Comparison of ENCODE assay signal across 16 cellular contexts in the genomic region with DNA sequence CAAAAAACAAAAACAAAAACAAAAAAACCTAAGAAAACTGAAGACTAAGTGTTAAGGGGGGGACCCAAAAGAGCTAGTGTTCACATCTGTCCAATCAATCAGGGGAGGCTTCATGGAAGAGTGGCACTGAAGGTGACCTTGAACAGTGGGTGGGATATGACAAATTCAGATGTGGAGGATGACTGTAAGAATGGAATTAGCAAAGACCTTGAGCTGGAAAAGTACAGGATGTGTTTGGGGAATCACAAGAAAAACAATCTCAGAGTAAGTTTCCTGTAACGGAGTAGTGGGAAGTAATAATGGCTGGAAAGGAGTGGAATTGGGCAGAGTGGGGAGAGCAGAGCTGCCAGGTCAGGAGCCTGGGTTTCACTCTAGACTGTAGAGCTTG. TPM values are rescaled to one million over a fixed set of nuclear protein-coding genes. Genes with fewer than 3 reads are reported as not detected.
DNase-seq lines count a peak whose midpoint lies in the region; ATAC-seq and TF ChIP-seq lines count a peak whose summit lies in the region.
"Had no signal": no experiment of that assay in that cellular context is flagged by ENCODE, and none has a peak within 500 bp of the region (broad histone marks: within the 10 kb centered on the region; RNA-seq: fewer than 3 reads in every experiment).

No MANE protein-coding gene starts in this region.

- H3K27ac ChIP-seq in skeletal muscle tissue (ENCODE audit: low read depth, low read length) (peak overlapping the region; percentile 28), upper lobe of left lung (peak overlapping the region in 2 of 4 donors; percentile 23 to 48)

- H3K9me3 ChIP-seq in T-helper 17 cell (ENCODE audit: control insufficient read depth, low read length, poor library complexity, severe bottlenecking) (no peaks in the 10 kb centered on the region), skeletal muscle tissue (ENCODE audit: control insufficient read depth in 3 of 3, low read length in 3 of 3) (no peaks in the 10 kb centered on the region), upper lobe of left lung (no peaks in the 10 kb centered on the region)

- H3K4me1 Mint-ChIP-seq in HFFc6 (ENCODE audit: low read depth) (peaks cover 64% of the 10 kb centered on the region), T-helper 17 cell (peaks cover 34% of the 10 kb centered on the region)

- ATAC-seq in T-helper 17 cell = no peak
- no peak for ATAC-seq in upper lobe of left lung (ENCODE audit: low FRiP score in 2 of 2)
- ATAC-seq: esophagus mucosa had no signal

- no peak for TF ChIP-seq POLR2A in upper lobe of left lung (IDR thresholded peaks at IDR 0.05)

- H3K27me3 Mint-ChIP-seq in HFFc6 (ENCODE audit: insufficient read depth) = peaks cover 5% of the 10 kb centered on the region
- H3K27me3 Mint-ChIP-seq in T-helper 17 cell = no peaks in the 10 kb centered on the region
- H3K27me3 Mint-ChIP-seq: CD4-positive, alpha-beta T cell had no signal

- TF ChIP-seq CTCF in HFFc6 (IDR thresholded peaks at IDR 0.05) (no peak), foreskin fibroblast (IDR thresholded peaks at IDR 0.05; ENCODE audit: low read depth, low read length) (no peak), upper lobe of left lung (IDR thresholded peaks at IDR 0.05) (no peak)

- no peaks in the 10 kb centered on the region for H3K9me3 Mint-ChIP-seq in HFFc6
- H3K9me3 Mint-ChIP-seq: CD4-positive, alpha-beta T cell had no signal

- H3K4me1 ChIP-seq in skeletal muscle tissue (ENCODE audit: control insufficient read depth in 3 of 3, insufficient read depth in 3 of 3, low read length in 3 of 3) (peaks cover 21 to 29% (median 22%) of the 10 kb centered on the region in 3 donors), upper lobe of left lung (peaks cover 35 to 49% (median 41%) of the 10 kb centered on the region in 4 donors)

- H3K4me3 ChIP-seq in foreskin fibroblast (ENCODE audit: low read depth in 1 of 2, low read length in 2 of 2) = no peak overlapping the region
- no peak overlapping the region for H3K4me3 ChIP-seq in skeletal muscle tissue (ENCODE audit: low read length in 3 of 3)
- H3K4me3 ChIP-seq in upper lobe of left lung = no peak overlapping the region

- no peaks in the 10 kb centered on the region for H3K27me3 ChIP-seq in skeletal muscle tissue (ENCODE audit: control insufficient read depth in 3 of 3, insufficient read depth in 3 of 3, low read length in 3 of 3)
- no peaks in the 10 kb centered on the region for H3K27me3 ChIP-seq in upper lobe of left lung

- H3K9ac ChIP-seq in skeletal muscle tissue (ENCODE audit: low read depth in 1 of 3, low read length in 3 of 3) = no peak overlapping the region

- H3K36me3 Mint-ChIP-seq in HFFc6 (ENCODE audit: low read depth) (peaks cover 12% of the 10 kb centered on the region), T-helper 17 cell (ENCODE audit: low read depth) (no peaks in the 10 kb centered on the region)

- H3K4me3 Mint-ChIP-seq in HFFc6 (no peak overlapping the region), T-helper 17 cell (no peak overlapping the region)
- H3K4me3 Mint-ChIP-seq: CD4-positive, alpha-beta T cell had no signal

- peak overlapping the region; percentile 87 for H3K27ac Mint-ChIP-seq in HFFc6
- H3K27ac Mint-ChIP-seq in T-helper 17 cell = peak overlapping the region; percentile 60
- H3K27ac Mint-ChIP-seq: CD4-positive, alpha-beta T cell had no signal

- no peak for TF ChIP-seq EP300 in upper lobe of left lung (IDR thresholded peaks at IDR 0.05)

- DNase-seq in HFFc6 (no peak), T-helper 17 cell (no peak), foreskin fibroblast (peak; percentile 24 to 39), SW 1271 (lab: John Stamatoyannopoulos, UW) (no peak), NCI-H69 (lab: John Stamatoyannopoulos, UW) (no peak), upper lobe of left lung (no peak)
- no peak for DNase-seq in stimulated activated CD4-positive, alpha-beta T cell treated with anti-CD3 and anti-CD28 coated beads, Interleukin-15, amount 100 ng/mL, for 24 hours
- DNase-seq: activated gamma-delta T cell treated with Interleukin-2 at 50 U/mL for 16 hours; CD4-positive, alpha-beta T cell; NCI-H1048; NCI-H345; retina; substantia nigra; T-helper 2 cell had no signal

- WGBS in upper lobe of left lung, 2 donors = 61 to 82% methylated on average over 1 of the region's 1 CpG

- H3K36me3 ChIP-seq in skeletal muscle tissue (ENCODE audit: control insufficient read depth in 3 of 3, insufficient read depth in 3 of 3, low read length in 3 of 3) (peaks cover 0 to under 1% (median 0%) of the 10 kb centered on the region in 3 donors), upper lobe of left lung (no peaks in the 10 kb centered on the region)

RNA-seq across cellular contexts. Expression of a gene that starts 2.9 kb away (rescaled TPM):
- total RNA-seq in HFFc6 (2021; fragmentation: NEBNext Ultra II Directional; extraction: Animal tissue kit (Norgen Biotek cat#: 25700)) = 10 to 100 TPM; 38.1 to 62.4 (median 60.2) TPM
- total RNA-seq in T-helper 17 cell (10 to 100 TPM in 1 of 2 donors, 1 to 10 TPM in 1; 9.6 to 11.3 TPM), skeletal muscle tissue (4.2 TPM), upper lobe of left lung (10 to 100 TPM in 4 of 6 donors, 1 to 10 TPM in 2; 4.2 to 61.1 (median 19.8) TPM)

RNA-seq across cellular contexts. Expression of a gene that starts 4.8 kb away (rescaled TPM):
- 100 to 1,000 TPM; 218 to 286 (median 236) TPM for total RNA-seq in HFFc6 (2021; fragmentation: NEBNext Ultra II Directional; extraction: Animal tissue kit (Norgen Biotek cat#: 25700))
- 10 to 100 TPM; 25.6 to 39.0 TPM for total RNA-seq in T-helper 17 cell
- total RNA-seq in skeletal muscle tissue = 44.9 TPM
- total RNA-seq in upper lobe of left lung = 100 to 1,000 TPM; 133 to 212 (median 143) TPM

RNA-seq across cellular contexts. Expression of a gene that starts 27.1 kb away (rescaled TPM):
- total RNA-seq in HFFc6 (2021; fragmentation: NEBNext Ultra II Directional; extraction: Animal tissue kit (Norgen Biotek cat#: 25700)) = 1,000 to 10,000 TPM; 1,052 to 1,712 (median 1,589) TPM
- total RNA-seq in T-helper 17 cell = 100 to 1,000 TPM; 104 to 108 TPM
- 317 TPM for total RNA-seq in skeletal muscle tissue
- total RNA-seq in upper lobe of left lung = 100 to 1,000 TPM in 4 of 6 donors, 10 to 100 TPM in 2; 71.2 to 347 (median 149) TPM

RNA-seq across cellular contexts. Expression of a gene that starts 30.2 kb away (rescaled TPM):
- total RNA-seq in HFFc6 (2021; fragmentation: NEBNext Ultra II Directional; extraction: Animal tissue kit (Norgen Biotek cat#: 25700)) = 10 to 100 TPM; 18.4 to 31.9 (median 28.1) TPM
- total RNA-seq in T-helper 17 cell = 10 to 100 TPM; 37.4 to 46.5 TPM
- 5.2 TPM for total RNA-seq in skeletal muscle tissue
- total RNA-seq in upper lobe of left lung = 10 to 100 TPM; 13.5 to 33.5 (median 24.2) TPM

RNA-seq across cellular contexts. Expression of a gene that starts 56.5 kb away (rescaled TPM):
- 10 to 100 TPM; 16.3 to 35.1 (median 31.1) TPM for total RNA-seq in HFFc6 (2021; fragmentation: NEBNext Ultra II Directional; extraction: Animal tissue kit (Norgen Biotek cat#: 25700))
- total RNA-seq in T-helper 17 cell (1 to 10 TPM; 4.7 to 5.6 TPM), skeletal muscle tissue (3.7 TPM), upper lobe of left lung (10 to 100 TPM in 1 of 6 donors, 1 to 10 TPM in 5; 3.3 to 13.4 (median 7.2) TPM)

Comparison
In these comparisons a context has a peak if more than half of its experiments do, and no peak if none do; other contexts are left out.
1. DNase-seq: peak in foreskin fibroblast (2 of 2); none in HFFc6 (single experiment), T-helper 17 cell (0 of 3), SW 1271 (0 of 2), NCI-H69 (single experiment), upper lobe of left lung (0 of 2) and stimulated activated CD4-positive, alpha-beta T cell treated with anti-CD3 and anti-CD28 coated beads, Interleukin-15, amount 100 ng/mL, for 24 hours (single experiment).